In the genomic region with DNA sequence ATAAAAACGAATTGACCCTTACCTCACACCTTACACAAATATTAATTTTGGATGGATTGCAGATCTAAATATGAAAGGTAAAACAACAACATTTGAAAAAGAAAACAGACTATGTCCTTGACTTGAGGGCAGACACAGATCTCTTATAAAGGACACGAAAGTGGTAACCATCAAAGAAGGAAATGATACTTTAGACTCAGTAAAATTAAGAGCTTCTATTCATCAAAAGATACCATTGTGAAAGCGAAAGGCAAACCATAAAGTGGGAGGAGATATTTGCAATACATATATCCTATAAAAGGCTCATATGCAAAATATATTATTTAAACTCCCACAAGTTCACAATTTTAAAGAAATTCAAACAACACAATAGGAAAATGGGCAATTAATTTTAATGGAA, we compare ENCODE assay signal across 15 cellular contexts. TPM values are rescaled to one million over a fixed set of nuclear protein-coding genes. Genes with fewer than 3 reads are reported as not detected.
DNase-seq lines count a peak whose midpoint lies in the region; ATAC-seq and TF ChIP-seq lines count a peak whose summit lies in the region.
"Had no signal": no experiment of that assay in that cellular context is flagged by ENCODE, and none has a peak within 500 bp of the region (broad histone marks: within the 10 kb centered on the region; RNA-seq: fewer than 3 reads in every experiment).

No MANE protein-coding gene starts in this region.

- H3K4me3 Mint-ChIP-seq in activated CD8-positive, alpha-beta memory T cell treated with anti-CD3 and anti-CD28 coated beads, Interleukin-2, amount 10 ng/mL, durations not matched to agents 7 days and 5 days, result no peak overlapping the region
- no peak overlapping the region for H3K4me3 Mint-ChIP-seq in type B pancreatic cell
- no peak overlapping the region for H3K4me3 Mint-ChIP-seq in natural killer cell
- H3K4me3 Mint-ChIP-seq: brain had no signal

- intact Hi-C loops in dorsolateral prefrontal cortex (cut with DNase I) (no loop called here), natural killer cell (cut with micrococcal nuclease) (no loop called here)

- H3K9me3 Mint-ChIP-seq in activated CD8-positive, alpha-beta memory T cell treated with anti-CD3 and anti-CD28 coated beads, Interleukin-2, amount 10 ng/mL, durations not matched to agents 7 days and 5 days (ENCODE audit: low read depth), result no peaks in the 10 kb centered on the region
- no peaks in the 10 kb centered on the region for H3K9me3 Mint-ChIP-seq in type B pancreatic cell
- no peaks in the 10 kb centered on the region for H3K9me3 Mint-ChIP-seq in natural killer cell
- H3K9me3 Mint-ChIP-seq: brain had no signal

- H3K27me3 ChIP-seq in dorsolateral prefrontal cortex, result no peaks in the 10 kb centered on the region
- H3K27me3 ChIP-seq: hepatocyte had no signal

- ATAC-seq in activated CD8-positive, alpha-beta memory T cell treated with anti-CD3 and anti-CD28 coated beads, Interleukin-2, amount 10 ng/mL, durations not matched to agents 7 days and 5 days, result no peak
- ATAC-seq in GM21447 (IDR thresholded peaks at IDR 0.05; ENCODE audit: unreplicated experiment) (peak; percentile 89), HG03159 (IDR thresholded peaks at IDR 0.05; ENCODE audit: unreplicated experiment) (peak; percentile 93), natural killer cell (no peak)
- ATAC-seq: PC-3 had no signal

- H3K36me3 Mint-ChIP-seq in activated CD8-positive, alpha-beta memory T cell treated with anti-CD3 and anti-CD28 coated beads, Interleukin-2, amount 10 ng/mL, durations not matched to agents 7 days and 5 days, result no peaks in the 10 kb centered on the region
- H3K36me3 Mint-ChIP-seq in type B pancreatic cell, result no peaks in the 10 kb centered on the region
- H3K36me3 Mint-ChIP-seq in natural killer cell, result no peaks in the 10 kb centered on the region
- H3K36me3 Mint-ChIP-seq: brain had no signal

- H3K27me3 Mint-ChIP-seq in activated CD8-positive, alpha-beta memory T cell treated with anti-CD3 and anti-CD28 coated beads, Interleukin-2, amount 10 ng/mL, durations not matched to agents 7 days and 5 days, result peaks cover 2% of the 10 kb centered on the region
- peaks cover 7% of the 10 kb centered on the region for H3K27me3 Mint-ChIP-seq in type B pancreatic cell
- peaks cover 2% of the 10 kb centered on the region in 2 donors for H3K27me3 Mint-ChIP-seq in natural killer cell (ENCODE audit: low read depth in 2 of 2)

- CTCF ChIA-PET in activated CD8-positive, alpha-beta memory T cell treated with anti-CD3 and anti-CD28 coated beads, Interleukin-2, amount 10 ng/mL, durations not matched to agents 7 days and 5 days (lab: Charles Lee), result interaction anchor here (0.6 to 1.0 kb wide), 2 partner anchors 20 to 55 kb away, joined by 3 read pairs; no protein-coding TSS in a partner anchor

- DNase-seq in activated CD8-positive, alpha-beta memory T cell treated with anti-CD3 and anti-CD28 coated beads, Interleukin-2, amount 10 ng/mL, durations not matched to agents 7 days and 5 days, result no peak
- DNase-seq in activated CD8-positive, alpha-beta memory T cell treated with anti-CD3 and anti-CD28 coated beads for 24 hours, result no peak
- DNase-seq in dorsolateral prefrontal cortex (no peak), type B pancreatic cell (ENCODE audit: extremely low spot score, unreplicated experiment) (no peak), HuH-7.5 (ENCODE audit: low spot score) (no peak), natural killer cell (no peak)
- DNase-seq: activated T-cell treated with anti-CD3 and anti-CD28 coated beads, Interleukin-2, amount 50 U/mL, for 1 hour; NCI-H1436 treated with DMSO at 0.1 percent for 48 hours; PC-3; T1000 had no signal

- TF ChIP-seq CTCF in dorsolateral prefrontal cortex (IDR thresholded peaks at IDR 0.05 in 54 of 56, conservative IDR thresholded peaks at IDR 0.05 in 2 of 56; ENCODE audit: low read depth in 1 of 56, partially characterized antibody in 56 of 56) (no peak), type B pancreatic cell (conservative IDR thresholded peaks at IDR 0.05) (no peak), natural killer cell (IDR thresholded peaks at IDR 0.05) (no peak)

- H3K4me1 Mint-ChIP-seq in activated CD8-positive, alpha-beta memory T cell treated with anti-CD3 and anti-CD28 coated beads, Interleukin-2, amount 10 ng/mL, durations not matched to agents 7 days and 5 days, result peaks cover 7% of the 10 kb centered on the region
- no peaks in the 10 kb centered on the region for H3K4me1 Mint-ChIP-seq in type B pancreatic cell (ENCODE audit: unreplicated experiment)
- no peaks in the 10 kb centered on the region for H3K4me1 Mint-ChIP-seq in natural killer cell

- peak overlapping the region; percentile 25 for H3K27ac Mint-ChIP-seq in activated CD8-positive, alpha-beta memory T cell treated with anti-CD3 and anti-CD28 coated beads, Interleukin-2, amount 10 ng/mL, durations not matched to agents 7 days and 5 days
- H3K27ac Mint-ChIP-seq in type B pancreatic cell, result no peak overlapping the region
- H3K27ac Mint-ChIP-seq in natural killer cell, result no peak overlapping the region

- H3K27ac ChIP-seq in dorsolateral prefrontal cortex, result peak overlapping the region in 40 of 59 donors; percentile 1 to 100 (median 55)
- H3K27ac ChIP-seq: hepatocyte, parathyroid adenoma had no signal

- peak overlapping the region in 25 of 59 donors; percentile 5 to 82 (median 66) for H3K4me3 ChIP-seq in dorsolateral prefrontal cortex
- H3K4me3 ChIP-seq: hepatocyte had no signal

RNA-seq across cellular contexts. Expression of a gene that starts 5.0 kb away (rescaled TPM):
- total RNA-seq in activated CD8-positive, alpha-beta memory T cell treated with anti-CD3 and anti-CD28 coated beads, Interleukin-2, amount 10 ng/mL, durations not matched to agents 7 days and 5 days, result not detected
- total RNA-seq in dorsolateral prefrontal cortex, result 100 to 1,000 TPM in 119 of 120 experiments, 10 to 100 TPM in 1; 70.8 to 353 (median 174) TPM
- 0.43 TPM in 1 of 2 replicates, not detected in the other for total RNA-seq in type B pancreatic cell (ENCODE audit: low replicate concordance)
- total RNA-seq in natural killer cell, result not detected

RNA-seq across cellular contexts. Expression of a gene that starts 11.7 kb away (rescaled TPM):
- not detected for total RNA-seq in activated CD8-positive, alpha-beta memory T cell treated with anti-CD3 and anti-CD28 coated beads, Interleukin-2, amount 10 ng/mL, durations not matched to agents 7 days and 5 days
- total RNA-seq in dorsolateral prefrontal cortex, result under 1 TPM in 18 of 120 experiments, not detected in 102; 0.27 to 0.80 (median 0.43) TPM
- not detected in 2 replicates for total RNA-seq in type B pancreatic cell (ENCODE audit: low replicate concordance)
- not detected for total RNA-seq in natural killer cell
- total RNA-seq: hepatocyte, PC-3 had no signal

RNA-seq across cellular contexts. Expression of a gene that starts 23.2 kb away (rescaled TPM):
- total RNA-seq in activated CD8-positive, alpha-beta memory T cell treated with anti-CD3 and anti-CD28 coated beads, Interleukin-2, amount 10 ng/mL, durations not matched to agents 7 days and 5 days, result 1 to 10 TPM; 5.6 to 9.4 TPM
- total RNA-seq in dorsolateral prefrontal cortex, result 1 to 10 TPM in 92 of 120 experiments, under 1 TPM in 28; 0.52 to 3.4 (median 1.4) TPM
- total RNA-seq in type B pancreatic cell (ENCODE audit: low replicate concordance), result 1.5 and 3.2 TPM in 2 replicates
- total RNA-seq in natural killer cell, result 1 to 10 TPM; 3.8 to 4.7 (median 3.9) TPM

RNA-seq across cellular contexts. Expression of a gene that starts 33.1 kb away (rescaled TPM):
- not detected for total RNA-seq in activated CD8-positive, alpha-beta memory T cell treated with anti-CD3 and anti-CD28 coated beads, Interleukin-2, amount 10 ng/mL, durations not matched to agents 7 days and 5 days
- total RNA-seq in dorsolateral prefrontal cortex (10 to 100 TPM in 87 of 120 experiments, 1 to 10 TPM in 33; 5.0 to 28.8 (median 11.9) TPM), type B pancreatic cell (ENCODE audit: low replicate concordance) (not detected in 2 replicates), natural killer cell (not detected)

Comparison
In these comparisons a context has a peak if more than half of its experiments do, and no peak if none do; other contexts are left out.
1. ATAC-seq: peak in GM21447 (single experiment) and HG03159 (single experiment); none in activated CD8-positive, alpha-beta memory T cell treated with anti-CD3 and anti-CD28 coated beads, Interleukin-2, amount 10 ng/mL, durations not matched to agents 7 days and 5 days (single experiment) and natural killer cell (0 of 3).
2. RNA of a gene that starts 5.0 kb away (total RNA-seq): 70.8 to 353 TPM in dorsolateral prefrontal cortex; 0.43 TPM in type B pancreatic cell, not detected in natural killer cell and not detected in activated CD8-positive, alpha-beta memory T cell treated with anti-CD3 and anti-CD28 coated beads, Interleukin-2, amount 10 ng/mL, durations not matched to agents 7 days and 5 days; every median in the first group is over 10 times any median in the second.